ENCODE assay signal across 18 cellular contexts in genomic region chr20:29326376-29327070, GRCh38.
A peak's percentile ranks its signal among the peaks of the same experiment; 100 is the strongest.
DNase-seq lines count a peak whose midpoint lies in the region; ATAC-seq and TF ChIP-seq lines count a peak whose summit lies in the region.
"Had no signal": no experiment of that assay in that cellular context is flagged by ENCODE, and none has a peak within 500 bp of the region (broad histone marks: within the 10 kb centered on the region; RNA-seq: fewer than 3 reads in every experiment).

No MANE protein-coding gene starts in this region.

- H3K27ac ChIP-seq in left ventricle myocardium inferior (replicated peaks) = no peak overlapping the region
- H3K27ac ChIP-seq in CD8-positive, alpha-beta memory T cell (ENCODE audit: low read depth, low read length) = no peak overlapping the region
- H3K27ac ChIP-seq: coronary artery, SJCRH30, vagina had no signal

- POLR2A ChIA-PET in CD8-positive, alpha-beta memory T cell (lab: Charles Lee) = no interaction called here

- H3K27me3 ChIP-seq in left ventricle myocardium inferior (ENCODE audit: low read depth) = peaks cover 42% of the 10 kb centered on the region
- H3K27me3 ChIP-seq in CD8-positive, alpha-beta memory T cell (ENCODE audit: insufficient read depth, low read length, poor library complexity, severe bottlenecking) = no peaks in the 10 kb centered on the region
- H3K27me3 ChIP-seq: SJCRH30, vagina had no signal

- CTCF ChIA-PET in CD8-positive, alpha-beta memory T cell (lab: Charles Lee) = no interaction called here

- H3K27me3 Mint-ChIP-seq in CD8-positive, alpha-beta memory T cell = peaks cover 1 to 18% of the 10 kb centered on the region in 2 donors

- ATAC-seq in Right ventricle myocardium superior (ENCODE audit: poor library complexity) = peak; percentile 36
- ATAC-seq in esophagus mucosa = peak; percentile 57
- peak; percentile 38 for ATAC-seq in mucosa of descending colon
- ATAC-seq in HG03354 (IDR thresholded peaks at IDR 0.05; ENCODE audit: poor library complexity, severe bottlenecking, unreplicated experiment) = no peak

- no peak overlapping the region for H3K27ac Mint-ChIP-seq in CD8-positive, alpha-beta memory T cell
- H3K27ac Mint-ChIP-seq: HFFc6, immature natural killer cell had no signal

- DNase-seq in Right ventricle myocardium superior = no peak
- no peak for DNase-seq in left ventricle myocardium inferior
- DNase-seq in mucosa of descending colon = no peak
- DNase-seq in CD8-positive, alpha-beta memory T cell = no peak
- DNase-seq in DMS153 treated with DMSO at 0.1 percent for 48 hours (lab: John Stamatoyannopoulos, UW; ENCODE audit: unreplicated experiment) = no peak
- DNase-seq in stimulated activated CD4-positive, alpha-beta T cell treated with anti-CD3 and anti-CD28 coated beads, Interleukin-4, amount 100 ng/mL, for 24 hours = no peak
- DNase-seq: activated CD4-positive, CD25-positive, alpha-beta regulatory T cell treated with anti-CD3 and anti-CD28 coated beads, Interleukin-2, amount 50 U/mL, for 72 hours; activated gamma-delta T cell treated with Interleukin-2 at 50 U/mL for 16 hours; HFFc6; immature natural killer cell; NCI-H1694; NCI-H510A treated with DMSO at 0.1 percent for 48 hours; SJCRH30; T1000 had no signal

- H3K4me3 ChIP-seq in left ventricle myocardium inferior (no peak overlapping the region), mucosa of descending colon (no peak overlapping the region)
- no peak overlapping the region for H3K4me3 ChIP-seq in CD8-positive, alpha-beta memory T cell (ENCODE audit: low read length)
- H3K4me3 ChIP-seq: coronary artery, SJCRH30, vagina had no signal

- intact Hi-C loops in Right ventricle myocardium superior (cut with DNase I) = no loop called here
- intact Hi-C loops in left ventricle myocardium inferior (cut with micrococcal nuclease) = no loop called here
- intact Hi-C loops in mucosa of descending colon (cut with DNase I, micrococcal nuclease) = no loop called here

- H3K9me3 Mint-ChIP-seq in CD8-positive, alpha-beta memory T cell = peaks cover 27 to 55% (median 39%) of the 10 kb centered on the region in 5 donors

- H3K36me3 Mint-ChIP-seq in CD8-positive, alpha-beta memory T cell = peaks cover 0 to 8% (median 3%) of the 10 kb centered on the region in 3 donors

- H3K36me3 ChIP-seq in left ventricle myocardium inferior = no peaks in the 10 kb centered on the region
- no peaks in the 10 kb centered on the region for H3K36me3 ChIP-seq in mucosa of descending colon (ENCODE audit: low read depth)
- H3K36me3 ChIP-seq in CD8-positive, alpha-beta memory T cell (ENCODE audit: insufficient read depth, low read length) = no peaks in the 10 kb centered on the region
- H3K36me3 ChIP-seq: SJCRH30, vagina had no signal

- H3K9me3 ChIP-seq in left ventricle myocardium inferior (replicated peaks) (peaks cover 13% of the 10 kb centered on the region), mucosa of descending colon (peaks cover 13% of the 10 kb centered on the region)
- no peaks in the 10 kb centered on the region for H3K9me3 ChIP-seq in CD8-positive, alpha-beta memory T cell (ENCODE audit: low read length)
- H3K9me3 ChIP-seq: vagina had no signal

- no peak for TF ChIP-seq CTCF in left ventricle myocardium inferior (IDR thresholded peaks at IDR 0.05; ENCODE audit: borderline replicate concordance)
- no peak for TF ChIP-seq CTCF in mucosa of descending colon (IDR thresholded peaks at IDR 0.05)

- H3K4me1 ChIP-seq in left ventricle myocardium inferior (no peaks in the 10 kb centered on the region), mucosa of descending colon (ENCODE audit: low read depth) (no peaks in the 10 kb centered on the region)
- H3K4me1 ChIP-seq in CD8-positive, alpha-beta memory T cell (ENCODE audit: insufficient read depth, low read length) = no peaks in the 10 kb centered on the region
- H3K4me1 ChIP-seq: SJCRH30, vagina had no signal

- no peak overlapping the region for H3K4me3 Mint-ChIP-seq in CD8-positive, alpha-beta memory T cell
- H3K4me3 Mint-ChIP-seq: HFFc6 had no signal

- peaks cover 0 to 3% (median 0%) of the 10 kb centered on the region in 3 donors for H3K4me1 Mint-ChIP-seq in CD8-positive, alpha-beta memory T cell
- H3K4me1 Mint-ChIP-seq: immature natural killer cell had no signal
